In genomic region chr2:241861264-241861663, GRCh38 we compare ENCODE assay signal across 20 cellular contexts. TPM values are rescaled to one million over a fixed set of nuclear protein-coding genes. Genes with fewer than 3 reads are reported as not detected.
DNase-seq lines count a peak whose midpoint lies in the region; ATAC-seq, FAIRE-seq and TF ChIP-seq lines count a peak whose summit lies in the region.
"Had no signal": no experiment of that assay in that cellular context is flagged by ENCODE, and none has a peak within 500 bp of the region (broad histone marks: within the 10 kb centered on the region; RNA-seq: fewer than 3 reads in every experiment).

No MANE protein-coding gene starts in this region.

- POLR2A ChIA-PET in T-cell (lab: Charles Lee) (no interaction called here), K562 (lab: Yijun Ruan, JAX) (no interaction called here)

- peaks cover 5% of the 10 kb centered on the region; the same call in 1 of the 2 replicates for H4K20me1 ChIP-seq in K562 (replicated peaks; ENCODE audit: control insufficient read depth, insufficient read depth, low read length)

- H3K9me3 Mint-ChIP-seq in natural killer cell treated with Interleukin-12 subunit alpha and Interleukin-12 subunit beta and Interleukin-15 and Interleukin-18, amount 100 ng/mL, for 72 hours, result peaks cover 16% of the 10 kb centered on the region
- H3K9me3 Mint-ChIP-seq in natural killer cell (no peaks in the 10 kb centered on the region), T-cell (no peaks in the 10 kb centered on the region)
- peaks cover 23 to 27% of the 10 kb centered on the region in 2 donors for H3K9me3 Mint-ChIP-seq in stimulated activated naive CD8-positive, alpha-beta T cell treated with anti-CD3 and anti-CD28 coated beads, Interleukin-15, amount 100 ng/mL, for 72 hours

- no peak for TF ChIP-seq EP300 in K562 (IDR thresholded peaks at IDR 0.05; ENCODE audit: low read length)

- H3K4me1 ChIP-seq in K562 (replicated peaks in 1 of 2; ENCODE audit: control insufficient read depth in 2 of 2, insufficient read depth in 2 of 2, low read length in 2 of 2) (peaks cover 5 to 55% of the 10 kb centered on the region in 2 experiments; a peak in 4 of 5 replicates), body of pancreas (peaks cover 8% of the 10 kb centered on the region)

- peaks cover 35 to 38% of the 10 kb centered on the region in 2 donors for H3K27me3 Mint-ChIP-seq in natural killer cell treated with Interleukin-12 subunit alpha and Interleukin-12 subunit beta and Interleukin-15 and Interleukin-18, amount 100 ng/mL, for 72 hours
- H3K27me3 Mint-ChIP-seq in natural killer cell (ENCODE audit: low read depth in 2 of 2) (peaks cover 0 to 40% of the 10 kb centered on the region in 2 donors), T-cell (peaks cover 19 to 40% of the 10 kb centered on the region in 2 donors)
- peaks cover 34% of the 10 kb centered on the region for H3K27me3 Mint-ChIP-seq in stimulated activated naive CD8-positive, alpha-beta T cell treated with anti-CD3 and anti-CD28 coated beads, Interleukin-15, amount 100 ng/mL, for 72 hours

- DNase-seq in natural killer cell treated with Interleukin-12 subunit alpha and Interleukin-12 subunit beta and Interleukin-15 and Interleukin-18, amount 100 ng/mL, for 72 hours (ENCODE audit: low spot score), result no peak
- DNase-seq in natural killer cell, result no peak
- no peak for DNase-seq in T-cell
- no peak for DNase-seq in K562 (ENCODE audit: extremely low read depth in 1 of 4, low spot score in 3 of 4)
- DNase-seq in stimulated activated naive CD8-positive, alpha-beta T cell treated with anti-CD3 and anti-CD28 coated beads, Interleukin-15, amount 100 ng/mL, for 72 hours, result no peak
- no peak for DNase-seq in NOMO-1 (lab: John Stamatoyannopoulos, UW; ENCODE audit: unreplicated experiment in 2 of 2)
- DNase-seq in body of pancreas, result no peak
- no peak for DNase-seq in Ammon's horn (ENCODE audit: low spot score)
- DNase-seq: endodermal cell; GDM1; Karpas-422; NCI-H524; SIG-M5; stimulated activated CD4-positive, alpha-beta T cell treated with anti-CD3 and anti-CD28 coated beads, Interleukin-4, amount 100 ng/mL, for 1 hour had no signal

- H3K9me3 ChIP-seq in K562 (replicated peaks; ENCODE audit: control insufficient read depth, insufficient read depth, low read depth, low read length) (peaks cover 4% of the 10 kb centered on the region; the same call in 1 of the 2 replicates), body of pancreas (no peaks in the 10 kb centered on the region)
- H3K9me3 ChIP-seq: heart right ventricle, lower lobe of right lung, thoracic aorta had no signal

- 75% methylated on average over 1 of the region's 1 CpG for WGBS in K562 (ENCODE audit: insufficient coverage, low coverage, missing lambda C conversion rate)
- 91 to 92% methylated on average over 1 of the region's 1 CpG for WGBS in body of pancreas, 2 donors

- H3K36me3 ChIP-seq in K562 (ENCODE audit: control insufficient read depth, insufficient read depth, low read length) (no peaks in the 10 kb centered on the region), body of pancreas (replicated peaks in 1 of 2; ENCODE audit: insufficient read depth in 1 of 2, low read depth in 2 of 2) (no peaks in the 10 kb centered on the region)
- H3K36me3 ChIP-seq: heart right ventricle, lower lobe of right lung, thoracic aorta had no signal

- ATAC-seq in natural killer cell treated with Interleukin-12 subunit alpha and Interleukin-12 subunit beta and Interleukin-15 and Interleukin-18, amount 100 ng/mL, for 72 hours, result no peak
- no peak for ATAC-seq in natural killer cell
- no peak for ATAC-seq in T-cell (replicated peaks in 1 of 4)
- no peak for ATAC-seq in K562
- no peak for ATAC-seq in stimulated activated naive CD8-positive, alpha-beta T cell treated with anti-CD3 and anti-CD28 coated beads, Interleukin-15, amount 100 ng/mL, for 72 hours
- no peak for ATAC-seq in body of pancreas
- ATAC-seq: heart right ventricle, lower lobe of right lung had no signal

- H3K27ac ChIP-seq in K562 (ENCODE audit: extremely low read depth, low read depth, low read length) (no peak overlapping the region), body of pancreas (no peak overlapping the region)
- H3K27ac ChIP-seq: thoracic aorta had no signal

- H3K4me3 ChIP-seq in K562 (no peak overlapping the region), body of pancreas (no peak overlapping the region)
- H3K4me3 ChIP-seq: lower lobe of right lung, skin epidermis, thoracic aorta had no signal

- H3K79me2 ChIP-seq in K562 (ENCODE audit: control insufficient read depth, insufficient read depth, low read length), result no peaks in the 10 kb centered on the region

- H3K9me1 ChIP-seq in K562 (ENCODE audit: control insufficient read depth, insufficient read depth, low read length), result no peaks in the 10 kb centered on the region

- CTCF ChIA-PET in T-cell (lab: Charles Lee), result no interaction called here
- CTCF ChIA-PET in K562 (lab: Yijun Ruan, JAX; ENCODE audit: low intra/inter-chr PET ratio), result no interaction called here

- TF ChIP-seq RAD21 in K562 (CRISPR knock-in tag; conservative IDR thresholded peaks at IDR 0.05 in 1 of 2, IDR thresholded peaks at IDR 0.05 in 1 of 2), result no peak

- intact Hi-C loops in natural killer cell (cut with micrococcal nuclease) (no loop called here), K562 (cut with micrococcal nuclease) (no loop called here), body of pancreas (cut with DNase I) (no loop called here)

- H3K27ac Mint-ChIP-seq in natural killer cell treated with Interleukin-12 subunit alpha and Interleukin-12 subunit beta and Interleukin-15 and Interleukin-18, amount 100 ng/mL, for 72 hours, result peak overlapping the region; percentile 5 to 42
- H3K27ac Mint-ChIP-seq in natural killer cell (no peak overlapping the region), T-cell (peak overlapping the region; percentile 13 to 73)
- H3K27ac Mint-ChIP-seq in stimulated activated naive CD8-positive, alpha-beta T cell treated with anti-CD3 and anti-CD28 coated beads, Interleukin-15, amount 100 ng/mL, for 72 hours, result peak overlapping the region in 1 of 2 donors; percentile 41
- H3K27ac Mint-ChIP-seq: endodermal cell had no signal

- no TSS peak for BruUV-seq in K562 (replicated peaks; lab: Mats Ljungman, UMichigan)

- no peak overlapping the region for H2AFZ ChIP-seq in K562 (ENCODE audit: low read depth, low read length)

- in situ Hi-C loops in K562 (cut with MboI), result no loop called here

- TF ChIP-seq POLR2A in K562 (conservative IDR thresholded peaks at IDR 0.05) (no peak), body of pancreas (IDR thresholded peaks at IDR 0.05) (no peak)

- peak overlapping the region; percentile 23 for H3K4me3 Mint-ChIP-seq in natural killer cell treated with Interleukin-12 subunit alpha and Interleukin-12 subunit beta and Interleukin-15 and Interleukin-18, amount 100 ng/mL, for 72 hours
- H3K4me3 Mint-ChIP-seq in natural killer cell (no peak overlapping the region), T-cell (peak overlapping the region in 2 of 3 donors; percentile 44 to 81)
- peak overlapping the region; percentile 15 to 42 for H3K4me3 Mint-ChIP-seq in stimulated activated naive CD8-positive, alpha-beta T cell treated with anti-CD3 and anti-CD28 coated beads, Interleukin-15, amount 100 ng/mL, for 72 hours
- H3K4me3 Mint-ChIP-seq: endodermal cell had no signal

- peaks cover 30% of the 10 kb centered on the region for H3K36me3 Mint-ChIP-seq in natural killer cell treated with Interleukin-12 subunit alpha and Interleukin-12 subunit beta and Interleukin-15 and Interleukin-18, amount 100 ng/mL, for 72 hours
- H3K36me3 Mint-ChIP-seq in natural killer cell (no peaks in the 10 kb centered on the region), T-cell (no peaks in the 10 kb centered on the region)

- H3K27me3 ChIP-seq in K562 (ENCODE audit: control insufficient read depth in 2 of 2, insufficient read depth in 2 of 2, low read length in 2 of 2), result peaks cover 0 to 19% of the 10 kb centered on the region in 2 experiments; a peak in 3 of 5 replicates
- peaks cover 0 to 20% of the 10 kb centered on the region in 2 donors for H3K27me3 ChIP-seq in body of pancreas

- H3K4me1 Mint-ChIP-seq in natural killer cell treated with Interleukin-12 subunit alpha and Interleukin-12 subunit beta and Interleukin-15 and Interleukin-18, amount 100 ng/mL, for 72 hours (ENCODE audit: low read depth in 2 of 2), result peaks cover 46 to 48% of the 10 kb centered on the region in 2 donors
- peaks cover 29 to 57% of the 10 kb centered on the region in 2 donors for H3K4me1 Mint-ChIP-seq in natural killer cell
- peaks cover 49 to 73% (median 69%) of the 10 kb centered on the region in 3 donors for H3K4me1 Mint-ChIP-seq in T-cell
- peaks cover 94% of the 10 kb centered on the region for H3K4me1 Mint-ChIP-seq in stimulated activated naive CD8-positive, alpha-beta T cell treated with anti-CD3 and anti-CD28 coated beads, Interleukin-15, amount 100 ng/mL, for 72 hours
- H3K4me1 Mint-ChIP-seq: endodermal cell had no signal

- no peak overlapping the region for H3K4me2 ChIP-seq in K562 (ENCODE audit: insufficient read depth, low read length)

- FAIRE-seq in K562 (lab: Jason Lieb, UNC), result no peak
- FAIRE-seq: islet of Langerhans had no signal

- H3K9ac ChIP-seq in K562 (ENCODE audit: insufficient read depth in 1 of 2, low read depth in 2 of 2, low read length in 2 of 2), result no peak overlapping the region

- TF ChIP-seq CTCF in natural killer cell (IDR thresholded peaks at IDR 0.05) (no peak), K562 (IDR thresholded peaks at IDR 0.05 in 2 of 3, conservative IDR thresholded peaks at IDR 0.05 in 1 of 3; ENCODE audit: insufficient read depth in 2 of 3, low read depth in 1 of 3, low read length in 3 of 3) (no peak), body of pancreas (IDR thresholded peaks at IDR 0.05) (no peak)

RNA-seq across cellular contexts. Expression of gene PDCD1, which starts 2.6 kb away (rescaled TPM):
- total RNA-seq in natural killer cell treated with Interleukin-12 subunit alpha and Interleukin-12 subunit beta and Interleukin-15 and Interleukin-18, amount 100 ng/mL, for 72 hours, result under 1 TPM; 0.78 to 0.89 TPM
- total RNA-seq in natural killer cell, result under 1 TPM in 1 of 3 donors, not detected in 2; 0.45 TPM
- 1 to 10 TPM; 1.3 to 6.8 (median 5.2) TPM for total RNA-seq in T-cell
- total RNA-seq in K562 (2011; cell fraction: chromatin; rRNA removed; ENCODE audit: low replicate concordance), result 0.88 and 5.3 TPM in 2 replicates
- 7.6 and 13.2 TPM in 2 replicates for total RNA-seq in K562 (2011; cell fraction: nucleolus; rRNA removed)
- 4.0 and 4.3 TPM in 2 replicates for total RNA-seq in K562 (2011; cell fraction: nucleoplasm; rRNA removed)
- 1.3 and 2.0 TPM in 2 replicates for total RNA-seq in K562 (2014; rRNA removed)
- total RNA-seq in K562 (2014; rRNA removed; fragmentation: Illumina TruSeq; extraction: Trizol), result 0.15 TPM in 1 of 2 replicates, not detected in the other
- 0.25 and 0.53 TPM in 2 replicates for total RNA-seq in K562 (2015; rRNA removed; fragmentation: Illumina TruSeq; extraction: Trizol)
- total RNA-seq in K562 (2021), result 0.87 and 1.0 TPM in 2 replicates
- 2.3 and 2.5 TPM in 2 replicates for polyA plus RNA-seq in K562 (2011; rRNA removed)
- polyA plus RNA-seq in K562 (2011; cell fraction: cytosol; rRNA removed), result 3.0 and 16.0 TPM in 2 replicates
- polyA plus RNA-seq in K562 (2011; cell fraction: nucleus; rRNA removed), result 1.8 and 6.6 TPM in 2 replicates
- 1.0 and 1.2 TPM in 2 replicates for polyA plus RNA-seq in K562 (2012)
- polyA plus RNA-seq in K562 (2014; fragmentation: Illumina TruSeq; extraction: Trizol), result 0.28 and 0.90 TPM in 2 replicates
- not detected for polyA plus RNA-seq in K562 (2014; fragmentation: Nextera tagmentation; extraction: Ambion mirVana)
- polyA plus RNA-seq in K562 (2014; rRNA removed), result 1.1 TPM in 2 replicates
- 0.18 and 0.56 TPM in 2 replicates for polyA minus RNA-seq in K562 (2011; rRNA and poly(A)+ RNA removed)
- 1.8 and 2.1 TPM in 2 replicates for polyA minus RNA-seq in K562 (2011; cell fraction: cytosol; rRNA and poly(A)+ RNA removed)
- 0.56 and 0.94 TPM in 2 replicates for polyA minus RNA-seq in K562 (2011; cell fraction: nucleus; rRNA and poly(A)+ RNA removed)
- total RNA-seq in body of pancreas, result 1 to 10 TPM in 1 of 2 donors, under 1 TPM in 1; 0.99 to 1.3 TPM
- polyA plus RNA-seq: aorta had no signal

RNA-seq across cellular contexts. Expression of gene RTP5, which starts 8.3 kb away (rescaled TPM):
- not detected for total RNA-seq in natural killer cell treated with Interleukin-12 subunit alpha and Interleukin-12 subunit beta and Interleukin-15 and Interleukin-18, amount 100 ng/mL, for 72 hours
- total RNA-seq in natural killer cell (1 to 10 TPM in 1 of 3 donors, under 1 TPM in 2; 0.47 to 1.7 (median 0.68) TPM), T-cell (1 to 10 TPM in 4 of 5 donors, under 1 TPM in 1; 0.26 to 1.4 (median 1.3) TPM), K562 (2014; rRNA removed) (not detected in 2 replicates), K562 (2014; rRNA removed; fragmentation: Illumina TruSeq; extraction: Trizol) (not detected in 2 replicates), K562 (2015; rRNA removed; fragmentation: Illumina TruSeq; extraction: Trizol) (not detected in 2 replicates), K562 (2021) (not detected in 2 replicates), body of pancreas (not detected)
- total RNA-seq in K562 (2011; cell fraction: chromatin; rRNA removed; ENCODE audit: low replicate concordance), result not detected in 2 replicates
- not detected in 2 replicates for total RNA-seq in K562 (2011; cell fraction: nucleolus; rRNA removed)
- total RNA-seq in K562 (2011; cell fraction: nucleoplasm; rRNA removed), result not detected in 2 replicates
- polyA plus RNA-seq in K562 (2011; rRNA removed) (not detected in 2 replicates), K562 (2014; fragmentation: Illumina TruSeq; extraction: Trizol) (not detected in 2 replicates), K562 (2014; fragmentation: Nextera tagmentation; extraction: Ambion mirVana) (not detected), K562 (2014; rRNA removed) (not detected in 2 replicates)
- not detected in 2 replicates for polyA plus RNA-seq in K562 (2011; cell fraction: cytosol; rRNA removed)
- not detected in 2 replicates for polyA plus RNA-seq in K562 (2011; cell fraction: nucleus; rRNA removed)
- not detected in 2 replicates for polyA plus RNA-seq in K562 (2012)
- not detected in 2 replicates for polyA minus RNA-seq in K562 (2011; rRNA and poly(A)+ RNA removed)
- not detected in 2 replicates for polyA minus RNA-seq in K562 (2011; cell fraction: cytosol; rRNA and poly(A)+ RNA removed)
- polyA minus RNA-seq in K562 (2011; cell fraction: nucleus; rRNA and poly(A)+ RNA removed), result not detected in 2 replicates
- total RNA-seq: aorta, endodermal cell, heart right ventricle, lower lobe of right lung had no signal
- polyA plus RNA-seq: aorta had no signal

RNA-seq across cellular contexts. Expression of gene NEU4, which starts 52.3 kb away (rescaled TPM):
- 1 to 10 TPM in 1 of 2 donors, under 1 TPM in 1; 0.86 to 3.8 TPM for total RNA-seq in natural killer cell treated with Interleukin-12 subunit alpha and Interleukin-12 subunit beta and Interleukin-15 and Interleukin-18, amount 100 ng/mL, for 72 hours
- 1 to 10 TPM in 2 of 3 donors, under 1 TPM in 1; 0.39 to 6.6 (median 2.2) TPM for total RNA-seq in natural killer cell
- total RNA-seq in T-cell, result 1 to 10 TPM in 2 of 5 donors, under 1 TPM in 1, not detected in 2; 0.26 to 1.6 (median 1.4) TPM
- total RNA-seq in K562 (2011; cell fraction: chromatin; rRNA removed; ENCODE audit: low replicate concordance), result 1.3 TPM in 1 of 2 replicates, not detected in the other
- total RNA-seq in K562 (2011; cell fraction: nucleolus; rRNA removed), result 0.50 and 0.66 TPM in 2 replicates
- 0.29 and 1.1 TPM in 2 replicates for total RNA-seq in K562 (2011; cell fraction: nucleoplasm; rRNA removed)
- not detected in 2 replicates for total RNA-seq in K562 (2014; rRNA removed)
- total RNA-seq in K562 (2014; rRNA removed; fragmentation: Illumina TruSeq; extraction: Trizol), result not detected in 2 replicates
- total RNA-seq in K562 (2015; rRNA removed; fragmentation: Illumina TruSeq; extraction: Trizol), result not detected in 2 replicates
- total RNA-seq in K562 (2021), result 0.38 and 0.40 TPM in 2 replicates
- 0.12 TPM in 1 of 2 replicates, not detected in the other for polyA plus RNA-seq in K562 (2011; rRNA removed)
- polyA plus RNA-seq in K562 (2011; cell fraction: cytosol; rRNA removed), result 0.12 and 0.21 TPM in 2 replicates
- polyA plus RNA-seq in K562 (2011; cell fraction: nucleus; rRNA removed), result 0.14 and 0.65 TPM in 2 replicates
- polyA plus RNA-seq in K562 (2012), result 0.55 and 1.1 TPM in 2 replicates
- polyA plus RNA-seq in K562 (2014; fragmentation: Illumina TruSeq; extraction: Trizol), result not detected in 2 replicates
- not detected for polyA plus RNA-seq in K562 (2014; fragmentation: Nextera tagmentation; extraction: Ambion mirVana)
- 0.01 TPM in 1 of 2 replicates, not detected in the other for polyA plus RNA-seq in K562 (2014; rRNA removed)
- polyA minus RNA-seq in K562 (2011; rRNA and poly(A)+ RNA removed), result not detected in 2 replicates
- polyA minus RNA-seq in K562 (2011; cell fraction: cytosol; rRNA and poly(A)+ RNA removed), result not detected in 2 replicates
- polyA minus RNA-seq in K562 (2011; cell fraction: nucleus; rRNA and poly(A)+ RNA removed), result 0.27 TPM in 1 of 2 replicates, not detected in the other
- not detected for total RNA-seq in body of pancreas
- total RNA-seq: lower lobe of right lung had no signal

Comparison
In these comparisons a context has a peak if more than half of its experiments do, and no peak if none do; other contexts are left out.
1. H3K27ac Mint-ChIP-seq: peak in natural killer cell treated with Interleukin-12 subunit alpha and Interleukin-12 subunit beta and Interleukin-15 and Interleukin-18, amount 100 ng/mL, for 72 hours (2 of 2) and T-cell (2 of 2); none in natural killer cell (0 of 2).